In the genomic region with DNA sequence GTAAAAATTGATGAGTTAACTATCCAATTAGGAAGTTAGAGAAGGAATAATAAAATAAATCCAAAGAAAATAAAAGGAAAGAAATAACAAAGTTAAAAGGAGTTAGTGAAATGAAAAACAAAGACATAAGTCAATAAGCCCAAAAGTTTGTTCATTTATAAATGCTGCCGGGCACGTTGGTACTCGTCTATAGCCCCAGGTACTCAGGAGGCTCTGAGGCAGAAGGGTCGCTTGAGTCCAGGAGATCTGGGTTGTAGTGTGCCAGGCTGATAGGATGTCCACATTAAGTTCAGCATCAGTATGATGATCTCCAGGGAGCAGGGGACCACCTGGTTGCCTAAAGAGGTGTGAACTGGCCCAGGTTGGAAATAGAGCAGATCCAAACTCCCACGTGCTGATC, we compare ENCODE assay signal across 22 cellular contexts.
"Had no signal": no experiment of that assay in that cellular context is flagged by ENCODE, and none has a peak within 500 bp of the region (broad histone marks: within the 10 kb centered on the region; RNA-seq: fewer than 3 reads in every experiment).

No MANE protein-coding gene starts in this region.

- FAIRE-seq: RCC 7860 had no signal

- DNase-seq: IMR-90, Karpas-422, KG1, MM.1S, NCI-H1092 treated with DMSO at 0.1 percent for 48 hours, NCI-H1436, NCI-H187, NCI-H2029, NCI-H2081 treated with DMSO at 0.1 percent for 48 hours, NCI-H2171, NCI-H226, NCI-H446, NCI-H510A, NCI-H524 treated with DMSO at 0.1 percent for 48 hours, NCI-H69, NCI-H774, Right ventricle myocardium superior, RPMI8226, SIG-M5 had no signal

- H3K4me3 ChIP-seq: SJSA1, SK-N-MC had no signal

- H3K27me3 ChIP-seq: SJSA1 had no signal

- H3K4me1 ChIP-seq: SJSA1 had no signal

- H3K27ac ChIP-seq: SJSA1, SK-N-MC had no signal

- H3K9me3 ChIP-seq: SJSA1 had no signal

- H3K36me3 ChIP-seq: SJSA1 had no signal
